Comparison of ENCODE assay signal across 17 cellular contexts in the genomic region with DNA sequence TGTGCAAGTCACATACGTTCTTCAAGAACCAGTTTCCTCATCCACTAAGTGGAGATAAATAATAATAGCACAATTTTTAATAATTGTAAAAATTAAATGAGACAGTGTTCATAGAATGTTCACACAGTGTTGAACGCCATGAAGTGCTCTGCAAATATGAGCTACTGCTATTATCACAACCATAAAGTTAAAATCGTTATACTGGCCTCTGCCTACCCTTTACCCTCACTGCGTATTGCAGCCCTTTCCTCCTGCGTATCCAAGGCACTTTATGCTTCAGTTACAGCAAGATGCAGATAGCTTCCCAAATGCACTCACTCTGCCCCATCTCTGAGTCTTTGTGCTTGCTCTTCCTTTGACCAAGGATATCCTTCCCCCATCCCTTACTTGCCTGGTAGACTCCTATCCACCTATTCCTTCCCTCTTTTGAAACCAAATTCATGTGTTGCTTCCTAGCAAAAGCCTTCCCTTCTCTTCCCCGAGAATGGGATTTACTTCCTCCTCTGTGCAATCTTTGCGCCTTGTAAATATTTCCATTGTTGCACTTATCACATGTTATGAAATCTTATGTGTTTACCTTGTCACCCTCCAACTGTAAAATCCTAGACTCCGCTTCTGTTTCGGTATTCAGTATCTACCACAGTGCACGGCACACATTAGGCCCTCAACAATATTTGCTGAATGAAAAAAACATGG.
DNase-seq lines count a peak whose midpoint lies in the region; ATAC-seq and TF ChIP-seq lines count a peak whose summit lies in the region.
"Had no signal": no experiment of that assay in that cellular context is flagged by ENCODE, and none has a peak within 500 bp of the region (broad histone marks: within the 10 kb centered on the region; RNA-seq: fewer than 3 reads in every experiment).

No MANE protein-coding gene starts in this region.

- H3K4me2 ChIP-seq in IMR-90 (ENCODE audit: low read depth, low read length): no peak overlapping the region
- H3K4me2 ChIP-seq in mesenchymal stem cell (ENCODE audit: low read length, poor library complexity, severe bottlenecking): no peak overlapping the region
- H3K4me2 ChIP-seq: BLaER1 had no signal

- H3K18ac ChIP-seq in IMR-90 (ENCODE audit: low read depth, low read length) (peak overlapping the region; percentile 69), mesenchymal stem cell (ENCODE audit: low read depth in 1 of 2, low read length in 2 of 2) (no peak overlapping the region)

- TF ChIP-seq CTCF in IMR-90 (conservative IDR thresholded peaks at IDR 0.05; ENCODE audit: low read depth, low read length): no peak
- no peak for TF ChIP-seq CTCF in esophagus muscularis mucosa (IDR thresholded peaks at IDR 0.05)
- no peak for TF ChIP-seq CTCF in tibial artery (IDR thresholded peaks at IDR 0.05)
- TF ChIP-seq CTCF in RWPE1 (conservative IDR thresholded peaks at IDR 0.05; ENCODE audit: low read depth): no peak

- H3K79me1 ChIP-seq in IMR-90 (ENCODE audit: low read depth in 1 of 2, low read length in 2 of 2) (no peaks in the 10 kb centered on the region), mesenchymal stem cell (replicated peaks; ENCODE audit: low read length, poor library complexity, severe bottlenecking) (no peaks in the 10 kb centered on the region)

- H3K14ac ChIP-seq in IMR-90 (replicated peaks; ENCODE audit: low read depth, low read length) (peak overlapping the region; percentile 77), mesenchymal stem cell (ENCODE audit: low read length in 2 of 2) (no peak overlapping the region)

- intact Hi-C loops in IMR-90 (cut with micrococcal nuclease) (loop anchor here (5.0 kb wide), 1 partner anchor 92 kb away; no protein-coding TSS in a partner anchor), esophagus muscularis mucosa (cut with DNase I) (no loop called here), tibial artery (cut with DNase I; ENCODE audit: low total_unique reads) (no loop called here)

- no peak for ATAC-seq in IMR-90 (ENCODE audit: low read depth)
- ATAC-seq in GM21515 (IDR thresholded peaks at IDR 0.05; ENCODE audit: unreplicated experiment): no peak
- ATAC-seq in GM19467 (IDR thresholded peaks at IDR 0.05; ENCODE audit: unreplicated experiment): no peak
- ATAC-seq in HG02870 (IDR thresholded peaks at IDR 0.05; ENCODE audit: unreplicated experiment): no peak
- ATAC-seq: HCT116, K562 had no signal

- peak overlapping the region in 1 of 2 experiments; percentile 7 for H2BK12ac ChIP-seq in mesenchymal stem cell (ENCODE audit: low read length in 2 of 2)

- CTCF ChIA-PET in IMR-90 (lab: Yijun Ruan, JAX): interaction anchor here (0.6 kb wide), 1 partner anchor 15 kb away, joined by 3 read pairs; no protein-coding TSS in a partner anchor
- CTCF ChIA-PET in RWPE1 (lab: Yijun Ruan, JAX): interaction anchor here (0.5 kb wide), 1 partner anchor 401 kb away, joined by 3 read pairs; no protein-coding TSS in a partner anchor

- dilution Hi-C loops in IMR-90 (cut with HindIII; ENCODE audit: low sequenced_read_pairs, unreplicated experiment): no loop called here

- H3K36me3 ChIP-seq in IMR-90 (ENCODE audit: control insufficient read depth, insufficient read depth, low read length): no peaks in the 10 kb centered on the region
- H3K36me3 ChIP-seq in esophagus muscularis mucosa: no peaks in the 10 kb centered on the region
- H3K36me3 ChIP-seq in mesenchymal stem cell (ENCODE audit: control insufficient read depth in 1 of 2, insufficient read depth in 2 of 2, low read depth in 1 of 2, low read length in 2 of 2): no peaks in the 10 kb centered on the region
- no peaks in the 10 kb centered on the region for H3K36me3 ChIP-seq in tibial artery
- H3K36me3 ChIP-seq: BLaER1 had no signal

- H3K27ac ChIP-seq in IMR-90 (ENCODE audit: insufficient read depth, low read length): peak overlapping the region; percentile 79; the same call in 1 of the 2 replicates
- no peak overlapping the region for H3K27ac ChIP-seq in esophagus muscularis mucosa (replicated peaks in 1 of 4)
- no peak overlapping the region for H3K27ac ChIP-seq in mesenchymal stem cell (ENCODE audit: low read length, poor library complexity, severe bottlenecking)
- H3K27ac ChIP-seq in tibial artery: peak overlapping the region; percentile 80 to 90
- H3K27ac ChIP-seq in RWPE1: no peak overlapping the region
- H3K27ac ChIP-seq: BLaER1 had no signal

- TF ChIP-seq RAD21 in IMR-90 (IDR thresholded peaks at IDR 0.05; ENCODE audit: low read length): no peak

- H2AFZ ChIP-seq in IMR-90 (replicated peaks; ENCODE audit: low read length, poor library complexity) (no peak overlapping the region), mesenchymal stem cell (ENCODE audit: low read depth, low read length) (no peak overlapping the region)

- H2AK5ac ChIP-seq in IMR-90 (ENCODE audit: low read depth, low read length) (peak overlapping the region; percentile 77), mesenchymal stem cell (ENCODE audit: low read length, severe bottlenecking) (no peak overlapping the region)

- H3K23ac ChIP-seq in IMR-90 (ENCODE audit: low read depth, low read length) (peak overlapping the region; percentile 34; the same call in 1 of the 2 replicates), mesenchymal stem cell (ENCODE audit: low read length in 2 of 2) (no peak overlapping the region)

- H2AK9ac ChIP-seq in IMR-90 (replicated peaks; ENCODE audit: low read depth, low read length, poor library complexity): no peak overlapping the region

- POLR2A ChIA-PET in IMR-90 (lab: Charles Lee; ENCODE audit: unreplicated experiment) (no interaction called here), RWPE1 (lab: Yijun Ruan, JAX; ENCODE audit: low non-redundant PET) (no interaction called here)

- H3K9me3 ChIP-seq in IMR-90 (ENCODE audit: control insufficient read depth, insufficient read depth, low read length) (no peaks in the 10 kb centered on the region), esophagus muscularis mucosa (no peaks in the 10 kb centered on the region), mesenchymal stem cell (ENCODE audit: control insufficient read depth, low read length) (no peaks in the 10 kb centered on the region), tibial artery (no peaks in the 10 kb centered on the region)
- H3K9me3 ChIP-seq: BLaER1 had no signal

- H3K9ac ChIP-seq in IMR-90 (ENCODE audit: low read depth, low read length) (no peak overlapping the region), mesenchymal stem cell (ENCODE audit: low read length) (peak overlapping the region; percentile 73)
- H3K9ac ChIP-seq: BLaER1 had no signal

- H3K27me3 ChIP-seq in IMR-90 (ENCODE audit: control insufficient read depth, insufficient read depth, low read length): no peaks in the 10 kb centered on the region
- H3K27me3 ChIP-seq in esophagus muscularis mucosa: no peaks in the 10 kb centered on the region
- H3K27me3 ChIP-seq in mesenchymal stem cell (ENCODE audit: control insufficient read depth in 1 of 2, insufficient read depth in 1 of 2, low read length in 2 of 2): no peaks in the 10 kb centered on the region
- no peaks in the 10 kb centered on the region for H3K27me3 ChIP-seq in tibial artery
- H3K27me3 ChIP-seq: BLaER1 had no signal

- DNase-seq in IMR-90: no peak
- DNase-seq in esophagus muscularis mucosa (ENCODE audit: extremely low spot score): peak; percentile 19
- DNase-seq in mesenchymal stem cell: no peak
- DNase-seq in tibial artery: no peak
- no peak for DNase-seq in RWPE1 (ENCODE audit: low spot score)
- DNase-seq: DMS 273 treated with DMSO at 0.1 percent for 48 hours, NCI-H1092, NCI-H1694 treated with DMSO at 0.1 percent for 48 hours, NCI-H345, NCI-H526 treated with DMSO at 0.1 percent for 48 hours, SIG-M5 had no signal

- no peaks in the 10 kb centered on the region for H4K20me1 ChIP-seq in IMR-90 (ENCODE audit: insufficient read depth, low read length)
- H4K20me1 ChIP-seq: BLaER1 had no signal

- 83% methylated on average over 1 of the region's 10 CpGs; no CpG with 5 or more reads in 1 of the 2 experiments for WGBS in IMR-90 (ENCODE audit: extremely low coverage in 2 of 2, insufficient read length in 1 of 2), 2 experiments
- WGBS in esophagus muscularis mucosa: 94% methylated on average over 10 of the region's 10 CpGs
- 94% methylated on average over 9 of the region's 10 CpGs for WGBS in mesenchymal stem cell

- no TSS peak for BruUV-seq in IMR-90 (replicated peaks; lab: Mats Ljungman, UMichigan)

- H3K4ac ChIP-seq in IMR-90 (ENCODE audit: low read depth, low read length) (peak overlapping the region; percentile 50; the same call in 1 of the 2 replicates), mesenchymal stem cell (ENCODE audit: low read depth in 1 of 2, low read length in 2 of 2) (peak overlapping the region in 1 of 2 experiments; percentile 13)

- in situ Hi-C loops in IMR-90 (cut with MboI; ENCODE audit: low sequenced_read_pairs): no loop called here

- no peak for TF ChIP-seq EP300 in esophagus muscularis mucosa (IDR thresholded peaks at IDR 0.05)

- peak overlapping the region; percentile 10; the same call in 1 of the 2 replicates for H4K5ac ChIP-seq in IMR-90 (ENCODE audit: low read depth, low read length)

- peaks cover 20% of the 10 kb centered on the region; the same call in 1 of the 2 replicates for H3K9me1 ChIP-seq in IMR-90 (ENCODE audit: insufficient read depth, low read length)

- H2BK5ac ChIP-seq in IMR-90 (ENCODE audit: low read depth, low read length, poor library complexity, severe bottlenecking): no peak overlapping the region
- H2BK5ac ChIP-seq in mesenchymal stem cell (ENCODE audit: low read depth, low read length, poor library complexity, severe bottlenecking): no peak overlapping the region

- TF ChIP-seq POLR2A in IMR-90 (IDR thresholded peaks at IDR 0.05; ENCODE audit: low read depth, low read length): no peak
- no peak for TF ChIP-seq POLR2A in esophagus muscularis mucosa (IDR thresholded peaks at IDR 0.05; ENCODE audit: low read depth)

- H2BK15ac ChIP-seq in IMR-90 (ENCODE audit: low read depth, low read length) (peak overlapping the region; percentile 42; the same call in 1 of the 3 replicates), mesenchymal stem cell (ENCODE audit: low read depth, poor library complexity, severe bottlenecking) (no peak overlapping the region)

- H2BK120ac ChIP-seq in IMR-90 (ENCODE audit: low read depth, low read length) (peak overlapping the region; percentile 66), mesenchymal stem cell (ENCODE audit: low read depth, low read length) (no peak overlapping the region)

- H3K4me1 ChIP-seq in IMR-90 (ENCODE audit: control insufficient read depth, insufficient read depth, low read length) (peaks cover 20% of the 10 kb centered on the region; the same call in 1 of the 2 replicates), esophagus muscularis mucosa (peaks cover 27 to 38% (median 32%) of the 10 kb centered on the region in 4 donors), mesenchymal stem cell (ENCODE audit: control insufficient read depth, insufficient read depth, low read depth, low read length) (peaks cover 3% of the 10 kb centered on the region), tibial artery (peaks cover 0 to 54% (median 44%) of the 10 kb centered on the region in 4 donors)
- H3K4me1 ChIP-seq: BLaER1 had no signal

- H4K91ac ChIP-seq in IMR-90 (ENCODE audit: insufficient read depth, low read depth, low read length): peak overlapping the region; percentile 10
- H4K91ac ChIP-seq in mesenchymal stem cell (ENCODE audit: low read length): no peak overlapping the region

- H4K8ac ChIP-seq in IMR-90 (ENCODE audit: low read depth in 2 of 2, low read length in 2 of 2) (0 out of 4 replicates have a peak overlapping the region, but pooled peaks of 1 of the 2 experiments have one; percentile 17), mesenchymal stem cell (ENCODE audit: low read length) (peak overlapping the region; percentile 7)

- H3K56ac ChIP-seq in IMR-90 (ENCODE audit: extremely low read depth, insufficient read depth, low read length): no peak overlapping the region

- peak overlapping the region; percentile 54 for H2BK20ac ChIP-seq in IMR-90 (ENCODE audit: low read depth, low read length)

- no peak overlapping the region for H3K4me3 ChIP-seq in IMR-90 (ENCODE audit: insufficient read depth, low read depth, low read length)
- no peak overlapping the region for H3K4me3 ChIP-seq in esophagus muscularis mucosa
- no peak overlapping the region for H3K4me3 ChIP-seq in mesenchymal stem cell (ENCODE audit: insufficient read depth in 1 of 2, low read depth in 1 of 2, low read length in 2 of 2)
- H3K4me3 ChIP-seq in tibial artery: no peak overlapping the region
- H3K4me3 ChIP-seq: BLaER1, K562 had no signal

Comparison
In these comparisons a context has a peak if more than half of its experiments do, and no peak if none do; other contexts are left out.
1. H3K27ac ChIP-seq: peak in IMR-90 (single experiment) and tibial artery (2 of 2); none in esophagus muscularis mucosa (0 of 4), mesenchymal stem cell (single experiment) and RWPE1 (single experiment).